14 cellular contexts compared by ENCODE assay signal in genomic region chr7:116669769-116670168, GRCh38. TPM values are rescaled to one million over a fixed set of nuclear protein-coding genes. Genes with fewer than 3 reads are reported as not detected.
DNase-seq lines count a peak whose midpoint lies in the region; ATAC-seq and TF ChIP-seq lines count a peak whose summit lies in the region.
"Had no signal": no experiment of that assay in that cellular context is flagged by ENCODE, and none has a peak within 500 bp of the region (broad histone marks: within the 10 kb centered on the region; RNA-seq: fewer than 3 reads in every experiment).

No MANE protein-coding gene starts in this region.

- H4K20me1 ChIP-seq in mammary epithelial cell (ENCODE audit: insufficient read depth, low read length) = no peaks in the 10 kb centered on the region
- H4K20me1 ChIP-seq: BLaER1 had no signal

- H3K9me3 ChIP-seq in mammary epithelial cell (replicated peaks; ENCODE audit: insufficient read depth, low read length) = no peaks in the 10 kb centered on the region

- peaks cover 16% of the 10 kb centered on the region for H3K4me1 ChIP-seq in mammary epithelial cell (ENCODE audit: insufficient read depth, low read length)
- H3K4me1 ChIP-seq: BLaER1 had no signal

- intact Hi-C loops in mammary epithelial cell (cut with micrococcal nuclease) (loop anchor here (5.0 to 10.0 kb wide), 4 partner anchors 145 to 492 kb away; partner anchors contain the start of gene CAV1), MCF 10A (cut with micrococcal nuclease) (loop anchor here (2.0 to 5.0 kb wide), 3 partner anchors 71 to 412 kb away; no protein-coding TSS in a partner anchor)

- POLR2A ChIA-PET in MCF 10A (lab: Yijun Ruan, JAX) = interaction anchor here (0.7 to 2.2 kb wide), 5 partner anchors 12 to 39 kb away, joined by 3 to 6 read pairs (median 4); no protein-coding TSS in a partner anchor

- no peak overlapping the region for H3K27ac ChIP-seq in mammary epithelial cell (ENCODE audit: insufficient read depth, low read depth, low read length)
- H3K27ac ChIP-seq in coronary artery = no peak overlapping the region
- H3K27ac ChIP-seq: 22Rv1, BLaER1 had no signal

- H2AFZ ChIP-seq in mammary epithelial cell (ENCODE audit: low read depth, low read length) = peak overlapping the region; percentile 24

- H3K36me3 Mint-ChIP-seq in MCF 10A (ENCODE audit: insufficient read depth, unreplicated experiment) (no peaks in the 10 kb centered on the region), neural crest cell (ENCODE audit: low read depth) (no peaks in the 10 kb centered on the region)
- H3K36me3 Mint-ChIP-seq: CD4-positive, CD25-positive, alpha-beta regulatory T cell had no signal

- ATAC-seq in GM21723 (IDR thresholded peaks at IDR 0.05; ENCODE audit: unreplicated experiment) = no peak

- CTCF ChIA-PET in mammary epithelial cell (lab: Charles Lee; ENCODE audit: low non-redundant PET) = interaction anchor here (0.6 kb wide), 1 partner anchor 191 kb away, joined by 4 read pairs; no protein-coding TSS in a partner anchor
- CTCF ChIA-PET in MCF 10A (lab: Yijun Ruan, JAX) = interaction anchor here (0.5 to 3.0 kb wide), 4 partner anchors 16 to 148 kb away, joined by 3 to 14 read pairs (median 4); no protein-coding TSS in a partner anchor

- H3K4me2 ChIP-seq in mammary epithelial cell (ENCODE audit: insufficient read depth, low read depth, low read length) = no peak overlapping the region
- H3K4me2 ChIP-seq: BLaER1 had no signal

- H3K9ac ChIP-seq in mammary epithelial cell (ENCODE audit: insufficient read depth, low read length) = no peak overlapping the region
- H3K9ac ChIP-seq: BLaER1 had no signal

- no peak for DNase-seq in mammary epithelial cell
- DNase-seq in MCF 10A (ENCODE audit: unreplicated experiment) = no peak
- peak; percentile 11 for DNase-seq in amniotic epithelial cell (ENCODE audit: low read depth)
- no peak for DNase-seq in neural crest cell (ENCODE audit: low read depth, low spot score)
- DNase-seq in coronary artery (ENCODE audit: low spot score) = no peak
- DNase-seq in activated CD8-positive, alpha-beta memory T cell treated with anti-CD3 and anti-CD28 coated beads, Interleukin-2, amount 50 U/mL, for 4 hours = no peak
- DNase-seq in activated naive CD4-positive, alpha-beta T cell (lab: John Stamatoyannopoulos, UW) = no peak
- DNase-seq: AML-193; CD4-positive, CD25-positive, alpha-beta regulatory T cell; GF-D8; HCEC 1CT had no signal

- H3K4me3 ChIP-seq in mammary epithelial cell (replicated peaks in 1 of 3; ENCODE audit: insufficient read depth in 1 of 3, low read depth in 2 of 3, low read length in 3 of 3) (no peak overlapping the region), coronary artery (no peak overlapping the region)
- H3K4me3 ChIP-seq: BLaER1 had no signal

- H3K27me3 ChIP-seq in mammary epithelial cell (ENCODE audit: insufficient read depth, low read length) = no peaks in the 10 kb centered on the region
- H3K27me3 ChIP-seq: BLaER1 had no signal

- in situ Hi-C loops in mammary epithelial cell (cut with MboI; ENCODE audit: low sequenced_read_pairs in 2 of 2) = loop anchor here in 1 of 2 donors (5.0 to 10.0 kb wide), 2 partner anchors 77 to 135 kb away; no protein-coding TSS in a partner anchor

- BruUV-seq in mammary epithelial cell (replicated peaks; lab: Mats Ljungman, UMichigan) (no TSS peak), MCF 10A (replicated peaks; lab: Mats Ljungman, UMichigan) (no TSS peak)

- no peaks in the 10 kb centered on the region for H3K36me3 ChIP-seq in mammary epithelial cell (ENCODE audit: insufficient read depth, low read length)
- H3K36me3 ChIP-seq: BLaER1 had no signal

- H3K27ac Mint-ChIP-seq in MCF 10A (ENCODE audit: low read depth, unreplicated experiment) (no peak overlapping the region), neural crest cell (ENCODE audit: unreplicated experiment) (no peak overlapping the region)
- H3K27ac Mint-ChIP-seq: CD4-positive, CD25-positive, alpha-beta regulatory T cell had no signal

- H3K4me1 Mint-ChIP-seq in MCF 10A (ENCODE audit: insufficient read depth, unreplicated experiment) (peaks cover 4% of the 10 kb centered on the region), neural crest cell (peaks cover 17% of the 10 kb centered on the region)

- peaks cover 26% of the 10 kb centered on the region for H3K79me2 ChIP-seq in mammary epithelial cell (ENCODE audit: insufficient read depth, low read length)

- H3K27me3 Mint-ChIP-seq in MCF 10A (ENCODE audit: insufficient read depth, unreplicated experiment) = no peaks in the 10 kb centered on the region
- peaks cover 66% of the 10 kb centered on the region for H3K27me3 Mint-ChIP-seq in neural crest cell (ENCODE audit: low read depth)

- no peak for TF ChIP-seq CTCF in mammary epithelial cell (conservative IDR thresholded peaks at IDR 0.05 in 1 of 2, IDR thresholded peaks at IDR 0.05 in 1 of 2; ENCODE audit: extremely low read depth in 1 of 2, insufficient read depth in 1 of 2, low read depth in 1 of 2, low read length in 2 of 2)
- no peak for TF ChIP-seq CTCF in MCF 10A (IDR thresholded peaks at IDR 0.05; ENCODE audit: unreplicated experiment)
- TF ChIP-seq CTCF in neural crest cell (conservative IDR thresholded peaks at IDR 0.05) = no peak
- TF ChIP-seq CTCF in coronary artery (IDR thresholded peaks at IDR 0.05) = no peak

- WGBS in mammary epithelial cell (ENCODE audit: low coverage, missing lambda C conversion rate) = 8% methylated on average over 1 of the region's 1 CpG

- dilution Hi-C loops in mammary epithelial cell (cut with HindIII; ENCODE audit: low sequenced_read_pairs) = no loop called here

- no peaks in the 10 kb centered on the region for H3K9me3 Mint-ChIP-seq in MCF 10A (ENCODE audit: unreplicated experiment)
- no peaks in the 10 kb centered on the region for H3K9me3 Mint-ChIP-seq in neural crest cell

- H3K4me3 Mint-ChIP-seq in MCF 10A (ENCODE audit: unreplicated experiment) (no peak overlapping the region), neural crest cell (peak overlapping the region; percentile 18)
- H3K4me3 Mint-ChIP-seq: CD4-positive, CD25-positive, alpha-beta regulatory T cell had no signal

RNA-seq across cellular contexts. Expression of gene MET, which starts 2.2 kb away (rescaled TPM):
- total RNA-seq in mammary epithelial cell (100 to 1,000 TPM; 112 to 179 TPM), MCF 10A (2022) (129 and 154 TPM in 2 replicates), neural crest cell (3.4 and 4.0 TPM in 2 replicates)
- polyA plus RNA-seq in mammary epithelial cell = 85.8 TPM
- polyA minus RNA-seq in mammary epithelial cell = 157 TPM
- total RNA-seq: CD4-positive, CD25-positive, alpha-beta regulatory T cell had no signal
- polyA plus RNA-seq: CD4-positive, CD25-positive, alpha-beta regulatory T cell had no signal

Comparison
In these comparisons a context has a peak if more than half of its experiments do, and no peak if none do; other contexts are left out.
1. RNA of gene MET, which starts 2.2 kb away (total RNA-seq): 112 to 179 TPM in mammary epithelial cell and 129 to 154 TPM in MCF 10A; 3.4 to 4.0 TPM in neural crest cell; every median in the first group is over 10 times any median in the second.